1 cellular context compared by ENCODE assay signal in the genomic region with DNA sequence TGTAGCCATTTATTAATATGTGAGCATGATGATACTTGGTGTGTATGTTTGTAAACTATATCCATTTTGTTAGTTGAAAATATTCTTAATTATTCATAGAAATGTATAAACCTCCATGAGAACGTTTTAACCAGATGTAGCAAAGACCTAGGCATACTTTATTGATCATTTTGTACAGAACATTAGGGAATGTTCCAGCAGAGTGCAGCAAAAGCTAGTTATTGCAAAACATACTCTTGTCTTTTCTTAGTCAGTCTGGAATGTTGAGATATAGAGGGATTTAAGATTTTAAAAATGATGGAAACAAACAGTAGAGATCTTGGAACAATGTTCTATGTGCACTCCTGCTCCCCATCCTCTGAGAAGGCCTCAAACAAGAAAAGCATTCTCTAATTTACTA.
TF ChIP-seq lines count a peak whose summit lies in the region.

No MANE protein-coding gene starts in this region.

TF ChIP-seq in SK-N-SH, 30 proteins besides CTCF, POLR2A, EP300 and RAD21 (continued from another document):
- TF ChIP-seq, protein P1, sequence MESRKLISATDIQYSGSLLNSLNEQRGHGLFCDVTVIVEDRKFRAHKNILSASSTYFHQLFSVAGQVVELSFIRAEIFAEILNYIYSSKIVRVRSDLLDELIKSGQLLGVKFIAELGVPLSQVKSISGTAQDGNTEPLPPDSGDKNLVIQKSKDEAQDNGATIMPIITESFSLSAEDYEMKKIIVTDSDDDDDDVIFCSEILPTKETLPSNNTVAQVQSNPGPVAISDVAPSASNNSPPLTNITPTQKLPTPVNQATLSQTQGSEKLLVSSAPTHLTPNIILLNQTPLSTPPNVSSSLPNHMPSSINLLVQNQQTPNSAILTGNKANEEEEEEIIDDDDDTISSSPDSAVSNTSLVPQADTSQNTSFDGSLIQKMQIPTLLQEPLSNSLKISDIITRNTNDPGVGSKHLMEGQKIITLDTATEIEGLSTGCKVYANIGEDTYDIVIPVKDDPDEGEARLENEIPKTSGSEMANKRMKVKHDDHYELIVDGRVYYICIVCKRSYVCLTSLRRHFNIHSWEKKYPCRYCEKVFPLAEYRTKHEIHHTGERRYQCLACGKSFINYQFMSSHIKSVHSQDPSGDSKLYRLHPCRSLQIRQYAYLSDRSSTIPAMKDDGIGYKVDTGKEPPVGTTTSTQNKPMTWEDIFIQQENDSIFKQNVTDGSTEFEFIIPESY (IDR thresholded peaks at IDR 0.05; ENCODE audit: borderline replicate concordance, low read depth) = no peak
- TF ChIP-seq SMC3 (IDR thresholded peaks at IDR 0.05; ENCODE audit: low read depth, low read length) (no peak), TEAD4 (IDR thresholded peaks at IDR 0.05; ENCODE audit: borderline replicate concordance, insufficient read depth) (no peak), GABPA (IDR thresholded peaks at IDR 0.05; ENCODE audit: low read depth) (no peak), USF2 (IDR thresholded peaks at IDR 0.05; ENCODE audit: borderline replicate concordance, low read depth, low read length) (no peak), ELF1 (IDR thresholded peaks at IDR 0.05) (no peak), NRF1 (IDR thresholded peaks at IDR 0.05; ENCODE audit: low read depth, low read length) (no peak), FOSL2 (IDR thresholded peaks at IDR 0.05; ENCODE audit: borderline replicate concordance, low read depth) (no peak), GATA2 (CRISPR knock-in tag; IDR thresholded peaks at IDR 0.05) (no peak), RFX5 (IDR thresholded peaks at IDR 0.05; ENCODE audit: low read length) (no peak), FOXM1 (IDR thresholded peaks at IDR 0.05; ENCODE audit: low read depth) (no peak)
- TF ChIP-seq, protein P2, sequence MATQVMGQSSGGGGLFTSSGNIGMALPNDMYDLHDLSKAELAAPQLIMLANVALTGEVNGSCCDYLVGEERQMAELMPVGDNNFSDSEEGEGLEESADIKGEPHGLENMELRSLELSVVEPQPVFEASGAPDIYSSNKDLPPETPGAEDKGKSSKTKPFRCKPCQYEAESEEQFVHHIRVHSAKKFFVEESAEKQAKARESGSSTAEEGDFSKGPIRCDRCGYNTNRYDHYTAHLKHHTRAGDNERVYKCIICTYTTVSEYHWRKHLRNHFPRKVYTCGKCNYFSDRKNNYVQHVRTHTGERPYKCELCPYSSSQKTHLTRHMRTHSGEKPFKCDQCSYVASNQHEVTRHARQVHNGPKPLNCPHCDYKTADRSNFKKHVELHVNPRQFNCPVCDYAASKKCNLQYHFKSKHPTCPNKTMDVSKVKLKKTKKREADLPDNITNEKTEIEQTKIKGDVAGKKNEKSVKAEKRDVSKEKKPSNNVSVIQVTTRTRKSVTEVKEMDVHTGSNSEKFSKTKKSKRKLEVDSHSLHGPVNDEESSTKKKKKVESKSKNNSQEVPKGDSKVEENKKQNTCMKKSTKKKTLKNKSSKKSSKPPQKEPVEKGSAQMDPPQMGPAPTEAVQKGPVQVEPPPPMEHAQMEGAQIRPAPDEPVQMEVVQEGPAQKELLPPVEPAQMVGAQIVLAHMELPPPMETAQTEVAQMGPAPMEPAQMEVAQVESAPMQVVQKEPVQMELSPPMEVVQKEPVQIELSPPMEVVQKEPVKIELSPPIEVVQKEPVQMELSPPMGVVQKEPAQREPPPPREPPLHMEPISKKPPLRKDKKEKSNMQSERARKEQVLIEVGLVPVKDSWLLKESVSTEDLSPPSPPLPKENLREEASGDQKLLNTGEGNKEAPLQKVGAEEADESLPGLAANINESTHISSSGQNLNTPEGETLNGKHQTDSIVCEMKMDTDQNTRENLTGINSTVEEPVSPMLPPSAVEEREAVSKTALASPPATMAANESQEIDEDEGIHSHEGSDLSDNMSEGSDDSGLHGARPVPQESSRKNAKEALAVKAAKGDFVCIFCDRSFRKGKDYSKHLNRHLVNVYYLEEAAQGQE (IDR thresholded peaks at IDR 0.05; ENCODE audit: low read depth, low read length) = no peak
TF ChIP-seq in SK-N-SH: peak in this region for 0.
